Comparison of ENCODE assay signal across 1 cellular context in the genomic region with DNA sequence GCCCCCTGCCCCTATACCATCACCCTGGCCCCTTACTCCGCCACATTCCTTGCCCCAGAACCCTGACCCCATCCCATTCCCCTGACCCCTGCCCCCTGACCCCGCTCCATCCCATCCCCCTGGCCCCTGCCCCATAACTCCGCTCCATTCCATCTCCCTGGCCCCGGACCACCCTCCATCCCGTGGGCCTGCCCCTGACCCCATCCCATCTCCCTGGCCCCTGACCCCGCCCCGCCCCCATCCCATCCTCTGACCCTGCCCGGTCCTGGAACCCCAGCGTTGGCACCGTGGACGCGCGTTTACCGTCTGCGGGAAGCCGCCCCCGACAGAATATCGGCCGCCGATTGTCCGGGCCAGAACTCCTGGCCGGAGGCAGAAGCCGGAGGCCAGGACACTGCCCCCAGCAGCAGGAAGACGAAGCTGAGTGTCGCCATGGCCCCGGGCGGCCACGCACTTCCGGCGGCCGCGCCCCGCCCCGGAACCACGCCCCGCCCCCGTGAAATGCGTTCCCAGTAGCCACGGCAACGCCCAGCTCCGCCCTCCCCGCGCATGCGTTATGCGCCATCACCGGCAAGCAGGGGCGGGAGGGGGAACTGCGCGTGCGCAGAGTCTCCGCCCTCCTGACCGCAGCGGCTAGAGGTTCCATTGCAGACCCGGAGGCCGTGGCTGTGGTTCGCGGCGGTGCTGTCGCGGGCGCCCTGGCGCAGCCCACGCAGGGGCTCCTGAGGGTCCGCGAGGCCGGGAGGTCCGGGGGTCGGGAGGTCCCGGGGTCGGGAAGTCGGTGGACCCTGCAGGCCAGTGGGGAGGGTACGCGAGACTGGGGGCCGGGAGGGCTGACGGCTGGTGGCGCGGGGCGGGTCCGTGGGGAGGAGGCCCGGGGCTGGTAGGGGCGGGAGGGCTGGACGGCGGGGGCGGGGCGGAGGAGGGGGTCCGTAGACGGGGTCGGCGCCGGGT.
TF ChIP-seq lines count a peak whose summit lies in the region.

Gene POFUT2 (minus strand): TSS at position 458 of the 954 bp plus-strand sequence. CDS start 24 bp downstream, at position 434.

TF ChIP-seq in HepG2, 621 proteins besides CTCF, POLR2A, EP300 and RAD21 (continued from another document and continues in another):
- TF ChIP-seq ZNF3 (CRISPR knock-in tag; IDR thresholded peaks at IDR 0.05), result no peak
- no peak for TF ChIP-seq SMC3 (IDR thresholded peaks at IDR 0.05; ENCODE audit: low read length)
- TF ChIP-seq GRHL1 (CRISPR knock-in tag; conservative IDR thresholded peaks at IDR 0.05), result no peak
- no peak for TF ChIP-seq GLI4 (CRISPR knock-in tag; IDR thresholded peaks at IDR 0.05; ENCODE audit: borderline replicate concordance)
- TF ChIP-seq SP1 (IDR thresholded peaks at IDR 0.05), result no peak
- peak; percentile 77 for TF ChIP-seq SP1 (CRISPR knock-in tag; IDR thresholded peaks at IDR 0.05)
- no peak for TF ChIP-seq ETV6 (CRISPR knock-in tag; conservative IDR thresholded peaks at IDR 0.05)
- no peak for TF ChIP-seq TBX3 (IDR thresholded peaks at IDR 0.05; ENCODE audit: borderline replicate concordance)
- peak; percentile 68; the same call in 1 of the 2 replicates for TF ChIP-seq ZMAT3 (CRISPR knock-in tag; conservative IDR thresholded peaks at IDR 0.05)
- TF ChIP-seq ZNF326 (CRISPR knock-in tag; IDR thresholded peaks at IDR 0.05; ENCODE audit: borderline replicate concordance), result no peak
- no peak for TF ChIP-seq GTF2F1 (IDR thresholded peaks at IDR 0.05; ENCODE audit: low read length)
- no peak for TF ChIP-seq FOXK2 (IDR thresholded peaks at IDR 0.05)
- peak; percentile 40; the same call in 1 of the 2 replicates for TF ChIP-seq THAP9 (CRISPR knock-in tag; IDR thresholded peaks at IDR 0.05; ENCODE audit: borderline replicate concordance)
- TF ChIP-seq RFX1 (IDR thresholded peaks at IDR 0.05), result peak; percentile 97
- no peak for TF ChIP-seq ESRRA (CRISPR knock-in tag; IDR thresholded peaks at IDR 0.05; ENCODE audit: low read depth)
- no peak for TF ChIP-seq RORA (CRISPR knock-in tag; IDR thresholded peaks at IDR 0.05)
- TF ChIP-seq ZNF788 (CRISPR knock-in tag; IDR thresholded peaks at IDR 0.05; ENCODE audit: borderline replicate concordance), result no peak; the same call in 1 of the 2 replicates
- TF ChIP-seq, protein P1, sequence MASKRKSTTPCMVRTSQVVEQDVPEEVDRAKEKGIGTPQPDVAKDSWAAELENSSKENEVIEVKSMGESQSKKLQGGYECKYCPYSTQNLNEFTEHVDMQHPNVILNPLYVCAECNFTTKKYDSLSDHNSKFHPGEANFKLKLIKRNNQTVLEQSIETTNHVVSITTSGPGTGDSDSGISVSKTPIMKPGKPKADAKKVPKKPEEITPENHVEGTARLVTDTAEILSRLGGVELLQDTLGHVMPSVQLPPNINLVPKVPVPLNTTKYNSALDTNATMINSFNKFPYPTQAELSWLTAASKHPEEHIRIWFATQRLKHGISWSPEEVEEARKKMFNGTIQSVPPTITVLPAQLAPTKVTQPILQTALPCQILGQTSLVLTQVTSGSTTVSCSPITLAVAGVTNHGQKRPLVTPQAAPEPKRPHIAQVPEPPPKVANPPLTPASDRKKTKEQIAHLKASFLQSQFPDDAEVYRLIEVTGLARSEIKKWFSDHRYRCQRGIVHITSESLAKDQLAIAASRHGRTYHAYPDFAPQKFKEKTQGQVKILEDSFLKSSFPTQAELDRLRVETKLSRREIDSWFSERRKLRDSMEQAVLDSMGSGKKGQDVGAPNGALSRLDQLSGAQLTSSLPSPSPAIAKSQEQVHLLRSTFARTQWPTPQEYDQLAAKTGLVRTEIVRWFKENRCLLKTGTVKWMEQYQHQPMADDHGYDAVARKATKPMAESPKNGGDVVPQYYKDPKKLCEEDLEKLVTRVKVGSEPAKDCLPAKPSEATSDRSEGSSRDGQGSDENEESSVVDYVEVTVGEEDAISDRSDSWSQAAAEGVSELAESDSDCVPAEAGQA (IDR thresholded peaks at IDR 0.05; ENCODE audit: low read depth), result no peak
- TF ChIP-seq, protein P1 (CRISPR knock-in tag; IDR thresholded peaks at IDR 0.05; ENCODE audit: borderline replicate concordance), result no peak
- TF ChIP-seq, protein P2, sequence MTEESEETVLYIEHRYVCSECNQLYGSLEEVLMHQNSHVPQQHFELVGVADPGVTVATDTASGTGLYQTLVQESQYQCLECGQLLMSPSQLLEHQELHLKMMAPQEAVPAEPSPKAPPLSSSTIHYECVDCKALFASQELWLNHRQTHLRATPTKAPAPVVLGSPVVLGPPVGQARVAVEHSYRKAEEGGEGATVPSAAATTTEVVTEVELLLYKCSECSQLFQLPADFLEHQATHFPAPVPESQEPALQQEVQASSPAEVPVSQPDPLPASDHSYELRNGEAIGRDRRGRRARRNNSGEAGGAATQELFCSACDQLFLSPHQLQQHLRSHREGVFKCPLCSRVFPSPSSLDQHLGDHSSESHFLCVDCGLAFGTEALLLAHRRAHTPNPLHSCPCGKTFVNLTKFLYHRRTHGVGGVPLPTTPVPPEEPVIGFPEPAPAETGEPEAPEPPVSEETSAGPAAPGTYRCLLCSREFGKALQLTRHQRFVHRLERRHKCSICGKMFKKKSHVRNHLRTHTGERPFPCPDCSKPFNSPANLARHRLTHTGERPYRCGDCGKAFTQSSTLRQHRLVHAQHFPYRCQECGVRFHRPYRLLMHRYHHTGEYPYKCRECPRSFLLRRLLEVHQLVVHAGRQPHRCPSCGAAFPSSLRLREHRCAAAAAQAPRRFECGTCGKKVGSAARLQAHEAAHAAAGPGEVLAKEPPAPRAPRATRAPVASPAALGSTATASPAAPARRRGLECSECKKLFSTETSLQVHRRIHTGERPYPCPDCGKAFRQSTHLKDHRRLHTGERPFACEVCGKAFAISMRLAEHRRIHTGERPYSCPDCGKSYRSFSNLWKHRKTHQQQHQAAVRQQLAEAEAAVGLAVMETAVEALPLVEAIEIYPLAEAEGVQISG (CRISPR knock-in tag; IDR thresholded peaks at IDR 0.05), result 0 out of 2 replicates have a peak, but pooled peaks have one; percentile 32
- no peak for TF ChIP-seq ZFP36 (IDR thresholded peaks at IDR 0.05; ENCODE audit: borderline replicate concordance, low read depth, low read length, partially characterized antibody)
- no peak for TF ChIP-seq ZSCAN29 (CRISPR knock-in tag; conservative IDR thresholded peaks at IDR 0.05)
- no peak for TF ChIP-seq AGO1 (IDR thresholded peaks at IDR 0.05; ENCODE audit: low read depth, low read length, poor library complexity, severe bottlenecking)
- no peak for TF ChIP-seq PTBP1 (IDR thresholded peaks at IDR 0.05; ENCODE audit: low read depth, low read length, poor library complexity, severe bottlenecking)
- 0 out of 2 replicates have a peak, but pooled peaks have one; percentile 51 for TF ChIP-seq ZNF598 (CRISPR knock-in tag; IDR thresholded peaks at IDR 0.05; ENCODE audit: borderline replicate concordance)
- no peak for TF ChIP-seq SMAD3 (CRISPR knock-in tag; IDR thresholded peaks at IDR 0.05)
- no peak for TF ChIP-seq ZMYM4 (CRISPR knock-in tag; IDR thresholded peaks at IDR 0.05)
- no peak for TF ChIP-seq ZNF251 (CRISPR knock-in tag; IDR thresholded peaks at IDR 0.05)
- TF ChIP-seq ZNF10 (CRISPR knock-in tag; IDR thresholded peaks at IDR 0.05; ENCODE audit: borderline replicate concordance, low read depth), result no peak
- no peak for TF ChIP-seq MIER3 (CRISPR knock-in tag; IDR thresholded peaks at IDR 0.05; ENCODE audit: borderline replicate concordance)
- TF ChIP-seq, protein P3, sequence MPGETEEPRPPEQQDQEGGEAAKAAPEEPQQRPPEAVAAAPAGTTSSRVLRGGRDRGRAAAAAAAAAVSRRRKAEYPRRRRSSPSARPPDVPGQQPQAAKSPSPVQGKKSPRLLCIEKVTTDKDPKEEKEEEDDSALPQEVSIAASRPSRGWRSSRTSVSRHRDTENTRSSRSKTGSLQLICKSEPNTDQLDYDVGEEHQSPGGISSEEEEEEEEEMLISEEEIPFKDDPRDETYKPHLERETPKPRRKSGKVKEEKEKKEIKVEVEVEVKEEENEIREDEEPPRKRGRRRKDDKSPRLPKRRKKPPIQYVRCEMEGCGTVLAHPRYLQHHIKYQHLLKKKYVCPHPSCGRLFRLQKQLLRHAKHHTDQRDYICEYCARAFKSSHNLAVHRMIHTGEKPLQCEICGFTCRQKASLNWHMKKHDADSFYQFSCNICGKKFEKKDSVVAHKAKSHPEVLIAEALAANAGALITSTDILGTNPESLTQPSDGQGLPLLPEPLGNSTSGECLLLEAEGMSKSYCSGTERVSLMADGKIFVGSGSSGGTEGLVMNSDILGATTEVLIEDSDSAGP (CRISPR knock-in tag; IDR thresholded peaks at IDR 0.05; ENCODE audit: borderline replicate concordance), result peak; percentile 26; the same call in 1 of the 2 replicates
